In the genomic region with DNA sequence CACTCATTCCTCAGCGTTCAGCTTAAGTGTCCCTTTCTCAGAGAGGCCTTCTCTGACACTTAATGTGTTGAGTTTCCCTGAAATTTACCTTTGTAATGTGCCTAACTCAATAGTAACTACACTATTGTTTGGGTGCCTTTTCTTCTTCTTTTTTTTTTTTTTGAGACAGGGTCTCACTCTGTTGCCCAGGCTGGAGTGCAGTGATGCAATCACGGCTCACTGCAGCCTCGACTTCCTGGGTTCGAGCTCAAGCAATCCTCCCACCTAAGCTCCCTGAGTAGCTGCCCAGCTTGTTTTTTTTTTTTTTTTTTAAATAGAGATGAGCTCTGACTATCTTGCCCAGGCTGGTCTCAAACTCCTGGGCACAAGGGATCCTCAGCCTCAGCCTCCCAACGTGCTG, we compare ENCODE assay signal across 28 cellular contexts.
"Had no signal": no experiment of that assay in that cellular context is flagged by ENCODE, and none has a peak within 500 bp of the region (broad histone marks: within the 10 kb centered on the region; RNA-seq: fewer than 3 reads in every experiment).

No MANE protein-coding gene starts in this region.

- H3K4me1 Mint-ChIP-seq: naive B cell had no signal

- H3K27ac ChIP-seq: epithelial cell of prostate, esophagus squamous epithelium, gastrocnemius medialis, heart right ventricle, left lung, lower lobe of right lung had no signal

- DNase-seq: colonic mucosa; cortex of kidney; effector CD8-positive, alpha-beta T cell; effector memory CD8-positive, alpha-beta T cell; endodermal cell; erythroblast; esophagus squamous epithelium; foreskin fibroblast; foreskin melanocyte; gastrocnemius medialis; glutamatergic neuron; head of caudate nucleus; heart right ventricle; hippocampal formation; left cardiac atrium; left lung; left ventricle myocardium superior; lower lobe of right lung; mesenchymal stem cell; mucosa of descending colon; naive B cell had no signal

- H3K4me3 Mint-ChIP-seq: dendritic cell treated with granulocyte-macrophage colony-stimulating factor and Interleukin-4, amounts not matched to agents 40 ng/mL and 50 ng/mL, for 4 days; effector memory CD8-positive, alpha-beta T cell; endodermal cell; mesothelial cell of epicardium; naive B cell had no signal

- H3K36me3 Mint-ChIP-seq: naive B cell had no signal

- H3K27ac Mint-ChIP-seq: dendritic cell treated with granulocyte-macrophage colony-stimulating factor and Interleukin-4, amounts not matched to agents 40 ng/mL and 50 ng/mL, for 4 days; effector memory CD8-positive, alpha-beta T cell; endodermal cell; mesothelial cell of epicardium; naive B cell had no signal

- ATAC-seq: effector memory CD8-positive, alpha-beta T cell; esophagus mucosa; gastrocnemius medialis; heart right ventricle; left cardiac atrium; left lung; left ventricle myocardium superior; lower lobe of right lung; mucosa of descending colon had no signal

- H3K27me3 Mint-ChIP-seq: dendritic cell treated with granulocyte-macrophage colony-stimulating factor and Interleukin-4, amounts not matched to agents 40 ng/mL and 50 ng/mL, for 4 days had no signal

- H3K27me3 ChIP-seq: colonic mucosa, esophagus squamous epithelium, gastrocnemius medialis, heart right ventricle, left lung had no signal

- H3K9me3 ChIP-seq: colonic mucosa, esophagus squamous epithelium, gastrocnemius medialis, heart right ventricle, left lung, lower lobe of right lung, mucosa of descending colon had no signal

- H3K9me3 Mint-ChIP-seq: dendritic cell treated with granulocyte-macrophage colony-stimulating factor and Interleukin-4, amounts not matched to agents 40 ng/mL and 50 ng/mL, for 4 days; effector memory CD8-positive, alpha-beta T cell; endodermal cell; mesothelial cell of epicardium; naive B cell had no signal

- H3K4me1 ChIP-seq: colonic mucosa, gastrocnemius medialis, left lung, lower lobe of right lung had no signal

- H3K36me3 ChIP-seq: colonic mucosa, gastrocnemius medialis, left lung had no signal

- FAIRE-seq: endometrium, islet of Langerhans, keratinocyte had no signal

- H3K4me3 ChIP-seq: colonic mucosa, esophagus squamous epithelium, gastrocnemius medialis, heart right ventricle, left lung, lower lobe of right lung, mucosa of descending colon had no signal
